ENCODE assay signal across 1 cellular context in genomic region chr1:89952021-89952995, GRCh38.
TF ChIP-seq lines count a peak whose summit lies in the region.

No MANE protein-coding gene starts in this region.

TF ChIP-seq in GM23338, 12 proteins besides CTCF, POLR2A, EP300 and RAD21 (continued from another document):
- TF ChIP-seq ZNF462 (CRISPR knock-in tag; IDR thresholded peaks at IDR 0.05) (no peak), NANOG (IDR thresholded peaks at IDR 0.05; ENCODE audit: borderline replicate concordance) (no peak), ZNF114 (CRISPR knock-in tag; IDR thresholded peaks at IDR 0.05) (no peak), CREB1 (CRISPR knock-in tag; IDR thresholded peaks at IDR 0.05; ENCODE audit: low read depth) (no peak), ZNF331 (CRISPR knock-in tag; IDR thresholded peaks at IDR 0.05; ENCODE audit: low read depth) (no peak), EZH2 (IDR thresholded peaks at IDR 0.05; ENCODE audit: low read depth, unreplicated experiment) (no peak), POLR2AphosphoS5 (IDR thresholded peaks at IDR 0.05; ENCODE audit: low read depth) (no peak), STAT1 (IDR thresholded peaks at IDR 0.05; ENCODE audit: unreplicated experiment) (no peak), EZH2phosphoT487 (IDR thresholded peaks at IDR 0.05; ENCODE audit: unreplicated experiment) (no peak)
